8 cellular contexts compared by ENCODE assay signal in genomic region chr1:36324322-36324802, GRCh38. TPM values are rescaled to one million over a fixed set of nuclear protein-coding genes. Genes with fewer than 3 reads are reported as not detected.
DNase-seq lines count a peak whose midpoint lies in the region; ATAC-seq lines count a peak whose summit lies in the region.

No MANE protein-coding gene starts in this region.

- no peak overlapping the region for H3K9ac ChIP-seq in iPS-20b (ENCODE audit: low read depth, low read length)

- H3K36me3 ChIP-seq in iPS-20b (ENCODE audit: insufficient read depth, low read depth, low read length): no peaks in the 10 kb centered on the region

- peaks cover 12% of the 10 kb centered on the region for H3K4me1 ChIP-seq in iPS-20b (ENCODE audit: insufficient read depth, low read length)

- H3K36me3 Mint-ChIP-seq in activated CD4-positive, alpha-beta T cell treated with anti-CD3 and anti-CD28 coated beads for 36 hours (ENCODE audit: low read depth): peaks cover 7% of the 10 kb centered on the region
- H3K36me3 Mint-ChIP-seq in activated CD8-positive, alpha-beta T cell treated with anti-CD3 and anti-CD28 coated beads, Interleukin-2, amount 10 ng/mL, durations not matched to agents 7 days and 5 days (ENCODE audit: low read depth): peaks cover 6% of the 10 kb centered on the region

- H3K4me3 Mint-ChIP-seq in activated CD4-positive, alpha-beta T cell treated with anti-CD3 and anti-CD28 coated beads for 36 hours: peak overlapping the region; percentile 66
- H3K4me3 Mint-ChIP-seq in activated CD8-positive, alpha-beta T cell treated with anti-CD3 and anti-CD28 coated beads, Interleukin-2, amount 10 ng/mL, durations not matched to agents 7 days and 5 days: peak overlapping the region; percentile 77
- H3K4me3 Mint-ChIP-seq in stimulated activated naive CD8-positive, alpha-beta T cell treated with anti-CD3 and anti-CD28 coated beads, Interleukin-15, amount 100 ng/mL, for 72 hours: peak overlapping the region; percentile 76 to 87

- H3K27ac ChIP-seq in iPS-20b (ENCODE audit: low read length): no peak overlapping the region

- peaks cover 22% of the 10 kb centered on the region for H3K4me1 Mint-ChIP-seq in activated CD4-positive, alpha-beta T cell treated with anti-CD3 and anti-CD28 coated beads for 36 hours
- peaks cover 50% of the 10 kb centered on the region for H3K4me1 Mint-ChIP-seq in activated CD8-positive, alpha-beta T cell treated with anti-CD3 and anti-CD28 coated beads, Interleukin-2, amount 10 ng/mL, durations not matched to agents 7 days and 5 days (ENCODE audit: low read depth)
- H3K4me1 Mint-ChIP-seq in stimulated activated naive CD8-positive, alpha-beta T cell treated with anti-CD3 and anti-CD28 coated beads, Interleukin-15, amount 100 ng/mL, for 72 hours: peaks cover 51% of the 10 kb centered on the region

- CTCF ChIA-PET in activated CD4-positive, alpha-beta T cell treated with anti-CD3 and anti-CD28 coated beads for 36 hours (lab: Charles Lee): interaction anchor here (1.0 to 2.2 kb wide), 2 partner anchors 24 to 26 kb away, joined by 3 to 7 read pairs; no protein-coding TSS in a partner anchor
- CTCF ChIA-PET in activated CD8-positive, alpha-beta T cell treated with anti-CD3 and anti-CD28 coated beads, Interleukin-2, amount 10 ng/mL, durations not matched to agents 7 days and 5 days (lab: Charles Lee): interaction anchor here (0.9 to 2.2 kb wide), 6 partner anchors 18 to 175 kb away, joined by 3 to 13 read pairs (median 8); partner anchors contain the start of genes SH3D21 and TRAPPC3

- intact Hi-C loops in activated CD4-positive, alpha-beta T cell treated with anti-CD3 and anti-CD28 coated beads for 36 hours (cut with DNase I, micrococcal nuclease): no loop called here

- DNase-seq in activated CD4-positive, alpha-beta T cell treated with anti-CD3 and anti-CD28 coated beads for 36 hours: no peak
- no peak for DNase-seq in activated CD4-positive, alpha-beta T cell treated with anti-CD3 and anti-CD28 coated beads, Interleukin-2, amount 50 U/mL, for 48 hours
- DNase-seq in activated CD8-positive, alpha-beta T cell treated with anti-CD3 and anti-CD28 coated beads, Interleukin-2, amount 10 ng/mL, durations not matched to agents 7 days and 5 days: no peak
- no peak for DNase-seq in stimulated activated naive CD8-positive, alpha-beta T cell treated with anti-CD3 and anti-CD28 coated beads, Interleukin-15, amount 100 ng/mL, for 72 hours
- DNase-seq in NCI-H524 treated with DMSO at 0.1 percent for 48 hours (lab: John Stamatoyannopoulos, UW) (no peak), Ammon's horn (ENCODE audit: low spot score) (no peak), AG08395 (ENCODE audit: low spot score) (no peak)

- no peaks in the 10 kb centered on the region for H3K9me3 ChIP-seq in iPS-20b (ENCODE audit: insufficient read depth, low read depth, low read length)

- ATAC-seq in activated CD4-positive, alpha-beta T cell treated with anti-CD3 and anti-CD28 coated beads for 36 hours: no peak
- ATAC-seq in activated CD8-positive, alpha-beta T cell treated with anti-CD3 and anti-CD28 coated beads, Interleukin-2, amount 10 ng/mL, durations not matched to agents 7 days and 5 days: no peak
- no peak for ATAC-seq in stimulated activated naive CD8-positive, alpha-beta T cell treated with anti-CD3 and anti-CD28 coated beads, Interleukin-15, amount 100 ng/mL, for 72 hours

- peak overlapping the region; percentile 68; the same call in 1 of the 2 replicates for H3K4me3 ChIP-seq in iPS-20b (ENCODE audit: low read length)

- H3K27me3 ChIP-seq in iPS-20b (ENCODE audit: insufficient read depth, low read length): peaks cover 51% of the 10 kb centered on the region

- POLR2A ChIA-PET in activated CD4-positive, alpha-beta T cell treated with anti-CD3 and anti-CD28 coated beads for 36 hours (lab: Charles Lee): interaction anchor here (0.6 to 1.5 kb wide), 6 partner anchors 20 to 132 kb away, joined by 3 to 6 read pairs (median 3); partner anchors contain the start of gene THRAP3
- POLR2A ChIA-PET in activated CD8-positive, alpha-beta T cell treated with anti-CD3 and anti-CD28 coated beads, Interleukin-2, amount 10 ng/mL, durations not matched to agents 7 days and 5 days (lab: Charles Lee): interaction anchor here (0.6 to 1.5 kb wide), 8 partner anchors 20 to 100 kb away, joined by 3 to 5 read pairs (median 4); partner anchors contain the start of genes LSM10 and THRAP3

- peaks cover 3% of the 10 kb centered on the region for H3K27me3 Mint-ChIP-seq in activated CD4-positive, alpha-beta T cell treated with anti-CD3 and anti-CD28 coated beads for 36 hours
- peaks cover 16% of the 10 kb centered on the region for H3K27me3 Mint-ChIP-seq in activated CD8-positive, alpha-beta T cell treated with anti-CD3 and anti-CD28 coated beads, Interleukin-2, amount 10 ng/mL, durations not matched to agents 7 days and 5 days (ENCODE audit: low read depth)
- H3K27me3 Mint-ChIP-seq in stimulated activated naive CD8-positive, alpha-beta T cell treated with anti-CD3 and anti-CD28 coated beads, Interleukin-15, amount 100 ng/mL, for 72 hours: peaks cover 34% of the 10 kb centered on the region

- no peaks in the 10 kb centered on the region for H3K9me3 Mint-ChIP-seq in activated CD4-positive, alpha-beta T cell treated with anti-CD3 and anti-CD28 coated beads for 36 hours (ENCODE audit: low read depth)
- no peaks in the 10 kb centered on the region for H3K9me3 Mint-ChIP-seq in activated CD8-positive, alpha-beta T cell treated with anti-CD3 and anti-CD28 coated beads, Interleukin-2, amount 10 ng/mL, durations not matched to agents 7 days and 5 days (ENCODE audit: insufficient read depth)
- no peaks in the 10 kb centered on the region for H3K9me3 Mint-ChIP-seq in stimulated activated naive CD8-positive, alpha-beta T cell treated with anti-CD3 and anti-CD28 coated beads, Interleukin-15, amount 100 ng/mL, for 72 hours

- no peak overlapping the region for H3K27ac Mint-ChIP-seq in activated CD4-positive, alpha-beta T cell treated with anti-CD3 and anti-CD28 coated beads for 36 hours
- no peak overlapping the region for H3K27ac Mint-ChIP-seq in activated CD8-positive, alpha-beta T cell treated with anti-CD3 and anti-CD28 coated beads, Interleukin-2, amount 10 ng/mL, durations not matched to agents 7 days and 5 days
- peak overlapping the region in 1 of 2 donors; percentile 67 for H3K27ac Mint-ChIP-seq in stimulated activated naive CD8-positive, alpha-beta T cell treated with anti-CD3 and anti-CD28 coated beads, Interleukin-15, amount 100 ng/mL, for 72 hours

RNA-seq across cellular contexts. Expression of gene EVA1B, which starts 0.9 kb away (rescaled TPM):
- total RNA-seq in activated CD4-positive, alpha-beta T cell treated with anti-CD3 and anti-CD28 coated beads for 36 hours: 1 to 10 TPM; 2.7 to 3.1 TPM
- 10 to 100 TPM; 12.3 to 13.3 TPM for total RNA-seq in activated CD8-positive, alpha-beta T cell treated with anti-CD3 and anti-CD28 coated beads, Interleukin-2, amount 10 ng/mL, durations not matched to agents 7 days and 5 days

RNA-seq across cellular contexts. Expression of gene SH3D21, which starts 18.2 kb away (rescaled TPM):
- total RNA-seq in activated CD4-positive, alpha-beta T cell treated with anti-CD3 and anti-CD28 coated beads for 36 hours: 10 to 100 TPM; 26.2 to 33.0 TPM
- 10 to 100 TPM; 14.6 to 15.3 TPM for total RNA-seq in activated CD8-positive, alpha-beta T cell treated with anti-CD3 and anti-CD28 coated beads, Interleukin-2, amount 10 ng/mL, durations not matched to agents 7 days and 5 days
